In genomic region chr17:81052199-81052997, GRCh38 we compare ENCODE assay signal across 12 cellular contexts. TPM values are rescaled to one million over a fixed set of nuclear protein-coding genes. Genes with fewer than 3 reads are reported as not detected.
A peak's percentile ranks its signal among the peaks of the same experiment; 100 is the strongest.
DNase-seq lines count a peak whose midpoint lies in the region; ATAC-seq, FAIRE-seq and TF ChIP-seq lines count a peak whose summit lies in the region.
"Had no signal": no experiment of that assay in that cellular context is flagged by ENCODE, and none has a peak within 500 bp of the region (broad histone marks: within the 10 kb centered on the region; RNA-seq: fewer than 3 reads in every experiment).

No MANE protein-coding gene starts in this region.

- no peak for ATAC-seq in GM21737 (IDR thresholded peaks at IDR 0.05; ENCODE audit: unreplicated experiment)

- no peak overlapping the region for H3K4me3 ChIP-seq in NB4 (ENCODE audit: low read depth, low read length)
- H3K4me3 ChIP-seq in kidney (ENCODE audit: low read length in 2 of 2): peak overlapping the region in 1 of 2 donors; percentile 21
- peak overlapping the region; percentile 9 for H3K4me3 ChIP-seq in suprapubic skin
- H3K4me3 ChIP-seq: tibial artery had no signal

- H3K4me1 ChIP-seq in kidney (ENCODE audit: control insufficient read depth in 1 of 2, insufficient read depth in 1 of 2, low read depth in 1 of 2, low read length in 2 of 2): peaks cover 24 to 46% of the 10 kb centered on the region in 2 donors
- peaks cover 87% of the 10 kb centered on the region for H3K4me1 ChIP-seq in suprapubic skin
- H3K4me1 ChIP-seq: ascending aorta had no signal

- no peak for FAIRE-seq in kidney (lab: Jason Lieb, UNC)
- FAIRE-seq: TTC549 had no signal

- H3K27me3 ChIP-seq in suprapubic skin: no peaks in the 10 kb centered on the region
- H3K27me3 ChIP-seq: ascending aorta had no signal

- no peak for TF ChIP-seq EP300 in suprapubic skin (IDR thresholded peaks at IDR 0.05)

- H3K27ac ChIP-seq in angular gyrus (ENCODE audit: low read depth, low read length) (peak overlapping the region; percentile 40), kidney (ENCODE audit: low read depth in 2 of 2, low read length in 2 of 2) (peak overlapping the region; percentile 61 to 80), suprapubic skin (peak overlapping the region; percentile 66)
- H3K27ac ChIP-seq: ascending aorta, tibial artery had no signal

- TF ChIP-seq POLR2A in NB4 (IDR thresholded peaks at IDR 0.05; ENCODE audit: extremely low read depth, insufficient read length): no peak
- TF ChIP-seq POLR2A in suprapubic skin (IDR thresholded peaks at IDR 0.05): no peak

- H3K9ac ChIP-seq in kidney (ENCODE audit: low read length in 2 of 2): peak overlapping the region in 1 of 2 donors; percentile 26

- TF ChIP-seq CTCF in NB4 (IDR thresholded peaks at IDR 0.05; ENCODE audit: low read depth, low read length) (no peak), kidney (IDR thresholded peaks at IDR 0.05; ENCODE audit: borderline replicate concordance, extremely low read depth, insufficient read depth) (no peak), suprapubic skin (IDR thresholded peaks at IDR 0.05) (no peak)

- intact Hi-C loops in kidney (cut with DNase I): no loop called here

- H3K36me3 ChIP-seq in kidney (ENCODE audit: control insufficient read depth in 1 of 2, insufficient read depth in 2 of 2, low read length in 2 of 2): peaks cover 2 to 10% of the 10 kb centered on the region in 2 donors
- peaks cover 6% of the 10 kb centered on the region for H3K36me3 ChIP-seq in suprapubic skin
- H3K36me3 ChIP-seq: ascending aorta, tibial artery had no signal

- H3K9me3 ChIP-seq in kidney (ENCODE audit: control insufficient read depth in 1 of 2, low read length in 2 of 2) (no peaks in the 10 kb centered on the region), suprapubic skin (no peaks in the 10 kb centered on the region)
- H3K9me3 ChIP-seq: ascending aorta, tibial artery had no signal

- DNase-seq in NB4 (ENCODE audit: low read depth) (peak; percentile 57), kidney (no peak), suprapubic skin (ENCODE audit: low spot score in 2 of 2) (no peak), dedifferentiated amniotic fluid mesenchymal stem cell (ENCODE audit: extremely low spot score) (no peak)
- DNase-seq in activated CD4-positive, alpha-beta T cell treated with anti-CD3 and anti-CD28 coated beads, Interleukin-2, amount 50 U/mL, for 4 hours: no peak
- DNase-seq: immature natural killer cell, NCI-H1105, tibial artery had no signal

- WGBS in suprapubic skin: 34% methylated on average over 21 of the region's 31 CpGs

RNA-seq across cellular contexts. Expression of gene BAIAP2, which starts 17.4 kb away (rescaled TPM):
- total RNA-seq in kidney (45.8 TPM), suprapubic skin (100 to 1,000 TPM; 214 to 283 (median 260) TPM)
- polyA plus RNA-seq in kidney (ENCODE audit: insufficient read depth, low read depth, low replicate concordance): 44.5 TPM
